ENCODE assay signal across 17 cellular contexts in genomic region chr10:123563581-123563855, GRCh38.
DNase-seq lines count a peak whose midpoint lies in the region; ATAC-seq and TF ChIP-seq lines count a peak whose summit lies in the region.
"Had no signal": no experiment of that assay in that cellular context is flagged by ENCODE, and none has a peak within 500 bp of the region (broad histone marks: within the 10 kb centered on the region; RNA-seq: fewer than 3 reads in every experiment).

No MANE protein-coding gene starts in this region.

- H3K4me1 ChIP-seq in colonic mucosa, result no peaks in the 10 kb centered on the region
- H3K4me1 ChIP-seq in sigmoid colon, result no peaks in the 10 kb centered on the region

- H3K9me3 ChIP-seq in colonic mucosa (no peaks in the 10 kb centered on the region), sigmoid colon (no peaks in the 10 kb centered on the region)

- H3K36me3 ChIP-seq in colonic mucosa (no peaks in the 10 kb centered on the region), sigmoid colon (no peaks in the 10 kb centered on the region)

- WGBS in sigmoid colon, 2 donors, result 89 to 95% methylated on average over 5 of the region's 5 CpGs

- no peak overlapping the region for H3K9ac ChIP-seq in colonic mucosa (ENCODE audit: low read depth in 2 of 2, low read length in 2 of 2)

- H3K4me3 ChIP-seq in colonic mucosa, result no peak overlapping the region
- no peak overlapping the region for H3K4me3 ChIP-seq in sigmoid colon

- DNase-seq in 8988T, result peak; percentile 1
- DNase-seq in colonic mucosa, result peak; percentile 8
- DNase-seq in left lobe of liver (ENCODE audit: low spot score), result peak; percentile 23
- peak; percentile 45 for DNase-seq in sigmoid colon
- no peak for DNase-seq in activated T-cell treated with anti-CD3 and anti-CD28 coated beads for 4 hours
- no peak for DNase-seq in dermis blood vessel endothelial cell
- DNase-seq: C1 segment of cervical spinal cord; Calu3; CD4-positive, alpha-beta memory T cell; COR-L47; DMS53; DMS79 treated with DMSO at 0.1 percent for 48 hours; GF-D8; GOT3; HCEC 1CT had no signal

- no peak for TF ChIP-seq POLR2A in sigmoid colon (IDR thresholded peaks at IDR 0.05)

- no peak for ATAC-seq in left lobe of liver
- no peak for ATAC-seq in GM19467 (IDR thresholded peaks at IDR 0.05; ENCODE audit: unreplicated experiment)
- ATAC-seq in GM19324 (IDR thresholded peaks at IDR 0.05; ENCODE audit: low FRiP score, unreplicated experiment), result no peak

- intact Hi-C loops in colonic mucosa (cut with DNase I) (no loop called here), sigmoid colon (cut with DNase I) (no loop called here)

- TF ChIP-seq EP300 in sigmoid colon (IDR thresholded peaks at IDR 0.05), result no peak

- H3K27me3 ChIP-seq in colonic mucosa (no peaks in the 10 kb centered on the region), sigmoid colon (peaks cover 0 to 34% (median 0%) of the 10 kb centered on the region in 3 donors)

- H3K27ac ChIP-seq in colonic mucosa (no peak overlapping the region), sigmoid colon (no peak overlapping the region)

- TF ChIP-seq CTCF in colonic mucosa (IDR thresholded peaks at IDR 0.05) (no peak), sigmoid colon (IDR thresholded peaks at IDR 0.05) (no peak)

Comparison
In these comparisons a context has a peak if more than half of its experiments do, and no peak if none do; other contexts are left out.
1. DNase-seq: peak in 8988T (single experiment), colonic mucosa (single experiment), left lobe of liver (single experiment) and sigmoid colon (single experiment); none in activated T-cell treated with anti-CD3 and anti-CD28 coated beads for 4 hours (single experiment) and dermis blood vessel endothelial cell (single experiment).